ENCODE assay signal across 1 cellular context in the genomic region with DNA sequence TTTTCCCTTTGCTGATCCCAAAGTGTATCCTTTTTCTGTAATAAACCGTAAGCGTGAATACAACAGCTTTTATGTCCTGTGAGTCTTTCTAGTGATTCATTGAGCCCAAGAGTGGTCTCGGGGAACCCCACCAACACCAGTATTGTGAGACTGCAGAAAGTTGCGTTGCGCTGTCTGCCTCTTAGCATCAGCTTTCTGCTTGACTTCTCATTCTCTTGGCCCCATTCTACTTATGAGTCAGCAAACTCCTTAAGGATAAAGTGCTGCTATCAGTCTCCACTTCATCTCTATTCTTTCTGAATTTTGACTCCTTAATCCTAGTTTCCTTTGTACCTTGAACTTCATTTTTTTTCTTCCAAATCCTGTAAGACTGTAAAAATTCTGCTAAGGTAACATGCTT.
TF ChIP-seq lines count a peak whose summit lies in the region.

No MANE protein-coding gene starts in this region.

TF ChIP-seq in GM12878, 131 proteins besides CTCF, POLR2A, EP300 and RAD21 (continued from another document):
- TF ChIP-seq ATF2 (IDR thresholded peaks at IDR 0.05; ENCODE audit: low read length): no peak
- no peak for TF ChIP-seq KAT2A (conservative IDR thresholded peaks at IDR 0.05; ENCODE audit: control insufficient read depth, low read depth, low read length)
- no peak for TF ChIP-seq ETV6 (conservative IDR thresholded peaks at IDR 0.05 in 1 of 2, IDR thresholded peaks at IDR 0.05 in 1 of 2; ENCODE audit: borderline replicate concordance in 1 of 2, low read depth in 1 of 2)
- TF ChIP-seq NKRF (conservative IDR thresholded peaks at IDR 0.05): 0 out of 2 replicates have a peak, but pooled peaks have one; percentile 30
- TF ChIP-seq CREM (IDR thresholded peaks at IDR 0.05; ENCODE audit: low read depth): no peak
- TF ChIP-seq TAF1 (IDR thresholded peaks at IDR 0.05; ENCODE audit: borderline replicate concordance, low read depth, low read length): no peak
- TF ChIP-seq IKZF1 (conservative IDR thresholded peaks at IDR 0.05): 0 out of 2 replicates have a peak, but pooled peaks have one; percentile 37
- TF ChIP-seq JUND (IDR thresholded peaks at IDR 0.05; ENCODE audit: low read depth, low read length): no peak
- TF ChIP-seq IRF4 (IDR thresholded peaks at IDR 0.05; ENCODE audit: low read depth, low read length): peak; percentile 42; the same call in 1 of the 2 replicates
- TF ChIP-seq CBFB (IDR thresholded peaks at IDR 0.05; ENCODE audit: low read depth): no peak
